ENCODE assay signal across 23 cellular contexts in genomic region chr5:142600092-142600491, GRCh38.
DNase-seq lines count a peak whose midpoint lies in the region; ATAC-seq, FAIRE-seq and TF ChIP-seq lines count a peak whose summit lies in the region.
"Had no signal": no experiment of that assay in that cellular context is flagged by ENCODE, and none has a peak within 500 bp of the region (broad histone marks: within the 10 kb centered on the region; RNA-seq: fewer than 3 reads in every experiment).

No MANE protein-coding gene starts in this region.

- peaks cover 27% of the 10 kb centered on the region for H3F3A ChIP-seq in smooth muscle cell (ENCODE audit: low read depth)

- H3K27ac Mint-ChIP-seq in HFFc6 = peak overlapping the region; percentile 76
- no peak overlapping the region for H3K27ac Mint-ChIP-seq in astrocyte (ENCODE audit: unreplicated experiment)
- H3K27ac Mint-ChIP-seq: activated B cell treated with CpG ODN at 0.5 μM for 24 hours; activated CD4-positive, alpha-beta memory T cell treated with anti-CD3 and anti-CD28 coated beads for 36 hours; CD4-positive, CD25-positive, alpha-beta regulatory T cell had no signal

- H2AFZ ChIP-seq in astrocyte (ENCODE audit: low read depth, low read length) = no peak overlapping the region
- no peak overlapping the region for H2AFZ ChIP-seq in hepatocyte
- H2AFZ ChIP-seq in smooth muscle cell (ENCODE audit: low read depth) = no peak overlapping the region

- H3K9ac ChIP-seq in astrocyte (ENCODE audit: low read length) (peak overlapping the region; percentile 39), smooth muscle cell (ENCODE audit: low read depth) (peak overlapping the region; percentile 44)
- H3K9ac ChIP-seq: SK-N-SH had no signal

- H3K27me3 ChIP-seq in astrocyte (ENCODE audit: insufficient read depth, low read length) (no peaks in the 10 kb centered on the region), hepatocyte (no peaks in the 10 kb centered on the region), smooth muscle cell (ENCODE audit: low read depth) (no peaks in the 10 kb centered on the region), upper lobe of left lung (no peaks in the 10 kb centered on the region)
- H3K27me3 ChIP-seq: cardiac muscle cell, foreskin keratinocyte, MG63 had no signal

- H3K9me2 ChIP-seq in hepatocyte (replicated peaks; ENCODE audit: insufficient read depth) = no peaks in the 10 kb centered on the region
- H3K9me2 ChIP-seq: SK-N-SH had no signal

- H3K9me3 Mint-ChIP-seq in HFFc6 = no peaks in the 10 kb centered on the region
- H3K9me3 Mint-ChIP-seq in astrocyte (ENCODE audit: unreplicated experiment) = no peaks in the 10 kb centered on the region
- H3K9me3 Mint-ChIP-seq: activated B cell treated with CpG ODN at 0.5 μM for 24 hours; activated CD4-positive, alpha-beta memory T cell treated with anti-CD3 and anti-CD28 coated beads for 36 hours had no signal

- 88% methylated on average over 4 of the region's 4 CpGs for WGBS in hepatocyte (ENCODE audit: low lambda C conversion rate, missing lambda C conversion rate)
- WGBS in smooth muscle cell (ENCODE audit: low lambda C conversion rate) = 40% methylated on average over 4 of the region's 4 CpGs
- 71 to 76% methylated on average over 4 of the region's 4 CpGs for WGBS in upper lobe of left lung, 2 donors

- no peaks in the 10 kb centered on the region for H3K79me2 ChIP-seq in astrocyte (ENCODE audit: insufficient read depth, low read length)
- no peaks in the 10 kb centered on the region for H3K79me2 ChIP-seq in hepatocyte
- no peaks in the 10 kb centered on the region for H3K79me2 ChIP-seq in smooth muscle cell (ENCODE audit: low read depth)

- H3K27ac ChIP-seq in astrocyte (ENCODE audit: low read depth, low read length) = no peak overlapping the region
- H3K27ac ChIP-seq in hepatocyte = peak overlapping the region; percentile 52
- peak overlapping the region; percentile 91 for H3K27ac ChIP-seq in smooth muscle cell (ENCODE audit: low read depth)
- peak overlapping the region in 2 of 4 donors; percentile 4 to 57 for H3K27ac ChIP-seq in upper lobe of left lung
- H3K27ac ChIP-seq: cardiac muscle cell, foreskin keratinocyte had no signal

- peak overlapping the region; percentile 84; the same call in 1 of the 2 replicates for H3K4me3 Mint-ChIP-seq in HFFc6
- H3K4me3 Mint-ChIP-seq in astrocyte (ENCODE audit: unreplicated experiment) = no peak overlapping the region
- H3K4me3 Mint-ChIP-seq: activated B cell treated with CpG ODN at 0.5 μM for 24 hours; activated CD4-positive, alpha-beta memory T cell treated with anti-CD3 and anti-CD28 coated beads for 36 hours; CD4-positive, CD25-positive, alpha-beta regulatory T cell had no signal

- H3K4me2 ChIP-seq in astrocyte (ENCODE audit: low read length) = peak overlapping the region; percentile 73
- peak overlapping the region; percentile 61 for H3K4me2 ChIP-seq in hepatocyte
- H3K4me2 ChIP-seq in smooth muscle cell = peak overlapping the region; percentile 80
- H3K4me2 ChIP-seq: SK-N-SH had no signal

- no peak for DNase-seq in HFFc6
- DNase-seq in astrocyte (ENCODE audit: low read depth) = no peak
- no peak for DNase-seq in hepatocyte (ENCODE audit: low spot score)
- no peak for DNase-seq in smooth muscle cell (lab: John Stamatoyannopoulos, UW; ENCODE audit: unreplicated experiment)
- DNase-seq in RCC 7860 (ENCODE audit: low spot score) = no peak
- no peak for DNase-seq in upper lobe of left lung
- DNase-seq in T-helper 9 cell = no peak
- DNase-seq in activated CD8-positive, alpha-beta memory T cell treated with anti-CD3 and anti-CD28 coated beads, Interleukin-2, amount 50 U/mL, for 4 hours = no peak
- DNase-seq: activated B cell treated with CpG ODN at 0.5 μM for 24 hours; activated CD4-positive, alpha-beta memory T cell treated with anti-CD3 and anti-CD28 coated beads for 36 hours; activated gamma-delta T cell treated with Interleukin-2 at 50 U/mL for 16 hours; activated T-cell treated with anti-CD3 and anti-CD28 coated beads, Interleukin-2, amount 50 U/mL, for 1 hour; CD4-positive, CD25-positive, alpha-beta regulatory T cell; foreskin keratinocyte; mammary epithelial cell; NCI-H1436 treated with DMSO at 0.1 percent for 48 hours; NCI-H524 treated with DMSO at 0.1 percent for 48 hours; RPMI8226; SK-N-SH had no signal

- ATAC-seq in upper lobe of left lung (ENCODE audit: low FRiP score in 2 of 2) = no peak
- ATAC-seq: foreskin keratinocyte had no signal

- no peak for TF ChIP-seq EP300 in upper lobe of left lung (IDR thresholded peaks at IDR 0.05)

- H3K9me3 ChIP-seq in astrocyte (ENCODE audit: insufficient read depth, low read depth, low read length) = no peaks in the 10 kb centered on the region
- no peaks in the 10 kb centered on the region for H3K9me3 ChIP-seq in hepatocyte (ENCODE audit: low read depth)
- H3K9me3 ChIP-seq in smooth muscle cell (replicated peaks; ENCODE audit: low read depth) = no peaks in the 10 kb centered on the region
- H3K9me3 ChIP-seq in upper lobe of left lung = no peaks in the 10 kb centered on the region
- H3K9me3 ChIP-seq: adrenal gland, MG63, SK-N-SH had no signal

- H4K20me1 ChIP-seq in astrocyte (ENCODE audit: insufficient read depth, low read length) = no peaks in the 10 kb centered on the region
- no peaks in the 10 kb centered on the region for H4K20me1 ChIP-seq in hepatocyte (ENCODE audit: insufficient read depth, poor library complexity, severe bottlenecking)
- no peaks in the 10 kb centered on the region for H4K20me1 ChIP-seq in smooth muscle cell (ENCODE audit: low read depth)

- H3K27me3 Mint-ChIP-seq in HFFc6 (ENCODE audit: insufficient read depth) = no peaks in the 10 kb centered on the region
- H3K27me3 Mint-ChIP-seq in astrocyte (ENCODE audit: low read depth, unreplicated experiment) = no peaks in the 10 kb centered on the region

- TF ChIP-seq CTCF in HFFc6 (IDR thresholded peaks at IDR 0.05) (no peak), astrocyte (IDR thresholded peaks at IDR 0.05; ENCODE audit: insufficient read depth, low read depth, low read length) (no peak), hepatocyte (IDR thresholded peaks at IDR 0.05; ENCODE audit: poor library complexity) (no peak), smooth muscle cell (IDR thresholded peaks at IDR 0.05; ENCODE audit: borderline replicate concordance, insufficient read depth, poor library complexity, severe bottlenecking) (no peak), upper lobe of left lung (IDR thresholded peaks at IDR 0.05) (no peak)

- H3K4me1 ChIP-seq in astrocyte (ENCODE audit: insufficient read depth, low read length) (peaks cover 40% of the 10 kb centered on the region), hepatocyte (ENCODE audit: insufficient read depth) (peaks cover 11% of the 10 kb centered on the region), smooth muscle cell (ENCODE audit: low read depth) (peaks cover 7% of the 10 kb centered on the region), upper lobe of left lung (peaks cover 0 to 15% (median 3%) of the 10 kb centered on the region in 4 donors)

- peaks cover 7% of the 10 kb centered on the region for H3K36me3 Mint-ChIP-seq in HFFc6 (ENCODE audit: low read depth)
- H3K36me3 Mint-ChIP-seq in astrocyte (ENCODE audit: low read depth, unreplicated experiment) = peaks cover 9% of the 10 kb centered on the region
- H3K36me3 Mint-ChIP-seq: activated CD4-positive, alpha-beta memory T cell treated with anti-CD3 and anti-CD28 coated beads for 36 hours; CD4-positive, CD25-positive, alpha-beta regulatory T cell had no signal

- no peak for TF ChIP-seq POLR2A in upper lobe of left lung (IDR thresholded peaks at IDR 0.05)

- H3K4me3 ChIP-seq in astrocyte (ENCODE audit: insufficient read depth, low read depth, low read length) (no peak overlapping the region), hepatocyte (no peak overlapping the region), smooth muscle cell (no peak overlapping the region), upper lobe of left lung (no peak overlapping the region)
- H3K4me3 ChIP-seq: cardiac muscle cell had no signal

- FAIRE-seq in astrocyte (lab: Jason Lieb, UNC) = no peak
- FAIRE-seq in RCC 7860 (lab: Jason Lieb, UNC) = no peak
- FAIRE-seq: keratinocyte had no signal

- H3K36me3 ChIP-seq in astrocyte (ENCODE audit: insufficient read depth, low read length) = no peaks in the 10 kb centered on the region
- H3K36me3 ChIP-seq in hepatocyte (replicated peaks; ENCODE audit: insufficient read depth, low read depth) = no peaks in the 10 kb centered on the region
- no peaks in the 10 kb centered on the region for H3K36me3 ChIP-seq in smooth muscle cell (ENCODE audit: low read depth)
- no peaks in the 10 kb centered on the region for H3K36me3 ChIP-seq in upper lobe of left lung
- H3K36me3 ChIP-seq: adrenal gland, cardiac muscle cell, MG63 had no signal

- H3K4me1 Mint-ChIP-seq in HFFc6 (ENCODE audit: low read depth) (peaks cover 63% of the 10 kb centered on the region), astrocyte (ENCODE audit: low read depth, unreplicated experiment) (peaks cover 44% of the 10 kb centered on the region)
- H3K4me1 Mint-ChIP-seq: activated B cell treated with CpG ODN at 0.5 μM for 24 hours; CD4-positive, CD25-positive, alpha-beta regulatory T cell had no signal
